In the genomic region with DNA sequence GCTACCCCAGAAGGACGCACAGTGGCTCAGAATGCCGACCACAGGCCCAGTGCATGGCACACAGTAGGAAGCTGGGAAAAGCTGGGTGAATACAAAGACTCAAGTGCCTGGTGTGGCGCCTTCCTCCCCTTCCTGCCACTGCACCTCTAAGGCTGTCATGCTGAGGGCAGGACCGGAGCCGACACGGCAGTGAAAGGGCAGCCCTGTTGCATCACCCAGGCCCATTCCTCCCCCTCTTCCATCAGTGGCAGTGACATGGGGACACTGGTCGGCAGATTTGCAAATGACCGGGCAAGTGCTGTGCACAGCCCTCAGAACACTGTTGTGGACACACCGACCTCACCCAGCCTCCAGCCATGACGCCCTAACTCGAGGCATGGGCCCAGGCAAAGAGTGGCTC, we compare ENCODE assay signal across 1 cellular context.
TF ChIP-seq lines count a peak whose summit lies in the region.

No MANE protein-coding gene starts in this region.

TF ChIP-seq in HepG2, 621 proteins besides CTCF, POLR2A, EP300 and RAD21 (continued from another document and continues in another):
- TF ChIP-seq, protein P1, sequence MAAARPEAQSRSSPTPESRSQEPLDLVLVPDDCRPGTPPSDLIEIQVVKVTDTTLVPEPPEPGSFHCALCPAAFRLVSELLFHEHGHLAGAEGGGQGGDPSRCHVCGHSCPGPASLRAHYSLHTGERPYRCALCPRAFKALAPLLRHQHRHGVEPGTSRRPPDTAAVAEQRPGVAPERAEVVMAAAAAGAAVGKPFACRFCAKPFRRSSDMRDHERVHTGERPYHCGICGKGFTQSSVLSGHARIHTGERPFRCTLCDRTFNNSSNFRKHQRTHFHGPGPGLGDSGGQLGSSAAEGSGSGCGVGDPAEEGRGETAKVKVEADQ (CRISPR knock-in tag; IDR thresholded peaks at IDR 0.05; ENCODE audit: borderline replicate concordance) = no peak
- TF ChIP-seq SIN3A (IDR thresholded peaks at IDR 0.05; ENCODE audit: borderline replicate concordance, low read depth, low read length) (no peak), SP4 (CRISPR knock-in tag; IDR thresholded peaks at IDR 0.05) (no peak), JUND (CRISPR knock-in tag; IDR thresholded peaks at IDR 0.05) (no peak), TEF (CRISPR knock-in tag; IDR thresholded peaks at IDR 0.05) (no peak), ZNF687 (CRISPR knock-in tag; IDR thresholded peaks at IDR 0.05) (peak; percentile 51), CHCHD3 (CRISPR knock-in tag; IDR thresholded peaks at IDR 0.05) (no peak), ZNF280D (CRISPR knock-in tag; IDR thresholded peaks at IDR 0.05) (no peak), ATF3 (CRISPR knock-in tag; IDR thresholded peaks at IDR 0.05) (peak; percentile 87), SMC3 (IDR thresholded peaks at IDR 0.05; ENCODE audit: low read length) (no peak), FOSL2 (CRISPR knock-in tag; IDR thresholded peaks at IDR 0.05) (0 out of 2 replicates have a peak, but pooled peaks have one; percentile 6), SAP130 (CRISPR knock-in tag; IDR thresholded peaks at IDR 0.05; ENCODE audit: low read depth) (peak; percentile 52), IRF1 (CRISPR knock-in tag; IDR thresholded peaks at IDR 0.05; ENCODE audit: low read depth) (no peak), MATR3 (CRISPR knock-in tag; IDR thresholded peaks at IDR 0.05) (no peak), ZNF331 (CRISPR knock-in tag; IDR thresholded peaks at IDR 0.05) (peak; percentile 20; the same call in 1 of the 2 replicates), ZBTB37 (CRISPR knock-in tag; IDR thresholded peaks at IDR 0.05) (no peak), ZNF552 (CRISPR knock-in tag; IDR thresholded peaks at IDR 0.05; ENCODE audit: borderline replicate concordance) (no peak), ATAD3A (CRISPR knock-in tag; IDR thresholded peaks at IDR 0.05) (no peak), JARID2 (CRISPR knock-in tag; IDR thresholded peaks at IDR 0.05; ENCODE audit: insufficient replicate concordance) (no peak), IRF2 (CRISPR knock-in tag; IDR thresholded peaks at IDR 0.05) (0 out of 2 replicates have a peak, but pooled peaks have one; percentile 20), ERF (CRISPR knock-in tag; IDR thresholded peaks at IDR 0.05) (0 out of 2 replicates have a peak, but pooled peaks have one; percentile 26), ZNF737 (CRISPR knock-in tag; IDR thresholded peaks at IDR 0.05; ENCODE audit: borderline replicate concordance) (no peak), PCBP2 (optimal IDR thresholded peaks at IDR 0.05; ENCODE audit: low read depth, low read length, poor library complexity, severe bottlenecking) (no peak), ZNF484 (CRISPR knock-in tag; IDR thresholded peaks at IDR 0.05; ENCODE audit: borderline replicate concordance, low read depth) (no peak), ZNF543 (CRISPR knock-in tag; IDR thresholded peaks at IDR 0.05) (0 out of 2 replicates have a peak, but pooled peaks have one; percentile 29), ZNF18 (CRISPR knock-in tag; IDR thresholded peaks at IDR 0.05; ENCODE audit: insufficient replicate concordance) (no peak), HOXA3 (CRISPR knock-in tag; IDR thresholded peaks at IDR 0.05) (no peak), MAZ (IDR thresholded peaks at IDR 0.05; ENCODE audit: borderline replicate concordance, low read depth, low read length) (no peak), MAZ (CRISPR knock-in tag; IDR thresholded peaks at IDR 0.05; ENCODE audit: low read depth) (no peak), DPF2 (CRISPR knock-in tag; IDR thresholded peaks at IDR 0.05; ENCODE audit: borderline replicate concordance, low read depth) (no peak), ZSCAN25 (CRISPR knock-in tag; IDR thresholded peaks at IDR 0.05) (no peak), THAP11 (CRISPR knock-in tag; IDR thresholded peaks at IDR 0.05) (peak; percentile 41; the same call in 1 of the 2 replicates), CEBPB (IDR thresholded peaks at IDR 0.05; ENCODE audit: borderline replicate concordance, low read depth, low read length) (peak; percentile 91), GPN1 (CRISPR knock-in tag; IDR thresholded peaks at IDR 0.05; ENCODE audit: borderline replicate concordance) (no peak), ZNF556 (CRISPR knock-in tag; IDR thresholded peaks at IDR 0.05; ENCODE audit: borderline replicate concordance) (no peak)
- TF ChIP-seq, protein P2, sequence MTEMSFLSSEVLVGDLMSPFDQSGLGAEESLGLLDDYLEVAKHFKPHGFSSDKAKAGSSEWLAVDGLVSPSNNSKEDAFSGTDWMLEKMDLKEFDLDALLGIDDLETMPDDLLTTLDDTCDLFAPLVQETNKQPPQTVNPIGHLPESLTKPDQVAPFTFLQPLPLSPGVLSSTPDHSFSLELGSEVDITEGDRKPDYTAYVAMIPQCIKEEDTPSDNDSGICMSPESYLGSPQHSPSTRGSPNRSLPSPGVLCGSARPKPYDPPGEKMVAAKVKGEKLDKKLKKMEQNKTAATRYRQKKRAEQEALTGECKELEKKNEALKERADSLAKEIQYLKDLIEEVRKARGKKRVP (CRISPR knock-in tag; IDR thresholded peaks at IDR 0.05) = peak in 1 of 2 experiments; percentile 98; a peak in 2 of 4 replicates
- TF ChIP-seq, protein P3, sequence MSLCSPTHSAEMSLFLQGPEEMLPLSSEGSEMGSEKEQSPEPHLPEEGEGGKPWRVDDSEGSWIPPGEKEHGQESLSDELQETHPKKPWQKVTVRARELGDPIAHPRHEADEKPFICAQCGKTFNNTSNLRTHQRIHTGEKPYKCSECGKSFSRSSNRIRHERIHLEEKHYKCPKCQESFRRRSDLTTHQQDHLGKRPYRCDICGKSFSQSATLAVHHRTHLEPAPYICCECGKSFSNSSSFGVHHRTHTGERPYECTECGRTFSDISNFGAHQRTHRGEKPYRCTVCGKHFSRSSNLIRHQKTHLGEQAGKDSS (CRISPR knock-in tag; IDR thresholded peaks at IDR 0.05; ENCODE audit: borderline replicate concordance, low read depth) = no peak
- TF ChIP-seq, protein P4, sequence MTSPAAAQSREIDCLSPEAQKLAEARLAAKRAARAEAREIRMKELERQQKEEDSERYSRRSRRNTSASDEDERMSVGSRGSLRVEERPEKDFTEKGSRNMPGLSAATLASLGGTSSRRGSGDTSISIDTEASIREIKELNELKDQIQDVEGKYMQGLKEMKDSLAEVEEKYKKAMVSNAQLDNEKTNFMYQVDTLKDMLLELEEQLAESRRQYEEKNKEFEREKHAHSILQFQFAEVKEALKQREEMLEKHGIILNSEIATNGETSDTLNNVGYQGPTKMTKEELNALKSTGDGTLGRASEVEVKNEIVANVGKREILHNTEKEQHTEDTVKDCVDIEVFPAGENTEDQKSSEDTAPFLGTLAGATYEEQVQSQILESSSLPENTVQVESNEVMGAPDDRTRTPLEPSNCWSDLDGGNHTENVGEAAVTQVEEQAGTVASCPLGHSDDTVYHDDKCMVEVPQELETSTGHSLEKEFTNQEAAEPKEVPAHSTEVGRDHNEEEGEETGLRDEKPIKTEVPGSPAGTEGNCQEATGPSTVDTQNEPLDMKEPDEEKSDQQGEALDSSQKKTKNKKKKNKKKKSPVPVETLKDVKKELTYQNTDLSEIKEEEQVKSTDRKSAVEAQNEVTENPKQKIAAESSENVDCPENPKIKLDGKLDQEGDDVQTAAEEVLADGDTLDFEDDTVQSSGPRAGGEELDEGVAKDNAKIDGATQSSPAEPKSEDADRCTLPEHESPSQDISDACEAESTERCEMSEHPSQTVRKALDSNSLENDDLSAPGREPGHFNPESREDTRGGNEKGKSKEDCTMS (CRISPR knock-in tag; conservative IDR thresholded peaks at IDR 0.05) = no peak
- TF ChIP-seq, protein P5, sequence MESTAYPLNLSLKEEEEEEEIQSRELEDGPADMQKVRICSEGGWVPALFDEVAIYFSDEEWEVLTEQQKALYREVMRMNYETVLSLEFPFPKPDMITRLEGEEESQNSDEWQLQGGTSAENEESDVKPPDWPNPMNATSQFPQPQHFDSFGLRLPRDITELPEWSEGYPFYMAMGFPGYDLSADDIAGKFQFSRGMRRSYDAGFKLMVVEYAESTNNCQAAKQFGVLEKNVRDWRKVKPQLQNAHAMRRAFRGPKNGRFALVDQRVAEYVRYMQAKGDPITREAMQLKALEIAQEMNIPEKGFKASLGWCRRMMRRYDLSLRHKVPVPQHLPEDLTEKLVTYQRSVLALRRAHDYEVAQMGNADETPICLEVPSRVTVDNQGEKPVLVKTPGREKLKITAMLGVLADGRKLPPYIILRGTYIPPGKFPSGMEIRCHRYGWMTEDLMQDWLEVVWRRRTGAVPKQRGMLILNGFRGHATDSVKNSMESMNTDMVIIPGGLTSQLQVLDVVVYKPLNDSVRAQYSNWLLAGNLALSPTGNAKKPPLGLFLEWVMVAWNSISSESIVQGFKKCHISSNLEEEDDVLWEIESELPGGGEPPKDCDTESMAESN (CRISPR knock-in tag; conservative IDR thresholded peaks at IDR 0.05) = peak; percentile 76; the same call in 1 of the 2 replicates
